Comparison of ENCODE assay signal across 14 cellular contexts in the genomic region with DNA sequence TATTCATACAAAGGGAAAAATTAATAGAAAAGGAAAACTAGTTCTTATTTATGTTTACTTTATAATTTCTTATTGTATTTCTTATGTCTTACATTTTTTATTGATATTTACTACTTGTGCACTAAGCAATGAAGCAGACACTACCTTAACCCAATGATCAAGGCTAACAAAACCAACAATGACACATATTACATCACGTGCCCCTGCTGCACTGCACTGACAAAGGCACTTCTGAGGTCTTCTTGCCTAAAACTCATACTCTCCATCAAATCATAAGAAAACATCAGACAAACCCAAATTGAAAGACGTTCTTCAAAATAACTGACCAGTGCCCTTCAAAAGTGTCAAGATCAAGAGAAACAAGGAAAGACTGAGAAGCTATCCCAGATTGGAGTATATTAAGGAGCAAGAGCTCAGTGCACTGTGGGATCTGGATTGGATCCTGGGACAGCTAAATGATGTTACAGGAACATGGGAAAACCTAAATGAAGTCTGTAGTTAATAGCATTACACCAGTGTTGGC.
DNase-seq lines count a peak whose midpoint lies in the region; ATAC-seq, FAIRE-seq and TF ChIP-seq lines count a peak whose summit lies in the region.
"Had no signal": no experiment of that assay in that cellular context is flagged by ENCODE, and none has a peak within 500 bp of the region (broad histone marks: within the 10 kb centered on the region; RNA-seq: fewer than 3 reads in every experiment).

No MANE protein-coding gene starts in this region.

- no peak for TF ChIP-seq CTCF in glutamatergic neuron (IDR thresholded peaks at IDR 0.05; ENCODE audit: partially characterized antibody, unreplicated experiment)

- H3K4me1 ChIP-seq in ACC112 (ENCODE audit: control insufficient read depth, insufficient read depth, low read length, unreplicated experiment) (peaks cover 24% of the 10 kb centered on the region), adipocyte (ENCODE audit: control insufficient read depth, insufficient read depth, low read length) (peaks cover 15% of the 10 kb centered on the region)
- H3K4me1 ChIP-seq: parathyroid adenoma, thyroid gland had no signal

- H3K36me3 Mint-ChIP-seq in glutamatergic neuron (ENCODE audit: unreplicated experiment): no peaks in the 10 kb centered on the region

- H3K9me3 Mint-ChIP-seq in glutamatergic neuron (ENCODE audit: unreplicated experiment): peaks cover 3% of the 10 kb centered on the region

- peak overlapping the region; percentile 64 for H3K9ac ChIP-seq in adipocyte (ENCODE audit: low read length)
- H3K9ac ChIP-seq: parathyroid adenoma had no signal

- no peaks in the 10 kb centered on the region for H3K9me3 ChIP-seq in adipocyte (ENCODE audit: control insufficient read depth, low read length)
- H3K9me3 ChIP-seq: thyroid gland had no signal

- no peaks in the 10 kb centered on the region for H3K27me3 ChIP-seq in ACC112 (ENCODE audit: insufficient read depth, low read length)
- no peaks in the 10 kb centered on the region for H3K27me3 ChIP-seq in adipocyte (replicated peaks; ENCODE audit: control insufficient read depth, insufficient read depth, low read length)
- H3K27me3 ChIP-seq: thyroid gland had no signal

- ATAC-seq in left colon: peak; percentile 9

- intact Hi-C loops in left colon (cut with DNase I, micrococcal nuclease): no loop called here

- no peak for FAIRE-seq in frontal cortex (lab: Jason Lieb, UNC)

- H3K27me3 Mint-ChIP-seq in glutamatergic neuron (ENCODE audit: unreplicated experiment): peaks cover 5% of the 10 kb centered on the region

- no peak overlapping the region for H2AFZ ChIP-seq in ACC112 (ENCODE audit: low read length, unreplicated experiment)
- H2AFZ ChIP-seq: parathyroid adenoma had no signal

- peaks cover 8% of the 10 kb centered on the region for H3K4me1 Mint-ChIP-seq in glutamatergic neuron (ENCODE audit: low read depth, unreplicated experiment)

- H3K36me3 ChIP-seq in ACC112 (ENCODE audit: insufficient read depth, low read length): no peaks in the 10 kb centered on the region
- no peaks in the 10 kb centered on the region for H3K36me3 ChIP-seq in adipocyte (ENCODE audit: control insufficient read depth, insufficient read depth, low read length, severe bottlenecking)
- H3K36me3 ChIP-seq: thyroid gland had no signal

- no peak overlapping the region for H3K27ac Mint-ChIP-seq in glutamatergic neuron (ENCODE audit: unreplicated experiment)

- no peaks in the 10 kb centered on the region for H3K79me2 ChIP-seq in ACC112 (ENCODE audit: control insufficient read depth, insufficient read depth, low read length, unreplicated experiment)
- H3K79me2 ChIP-seq: parathyroid adenoma had no signal

- peak overlapping the region; percentile 96 for H3K27ac ChIP-seq in ACC112 (ENCODE audit: low read depth, low read length)
- H3K27ac ChIP-seq: parathyroid adenoma, thyroid gland had no signal

- DNase-seq in OCI-M1 (lab: John Stamatoyannopoulos, UW) (peak; percentile 5), adipocyte (ENCODE audit: low read depth) (peak; percentile 18), left colon (no peak), frontal cortex (ENCODE audit: low spot score in 2 of 2) (no peak), glutamatergic neuron (no peak), Kasumi-1 (lab: John Stamatoyannopoulos, UW) (no peak), NCI-H748 (lab: John Stamatoyannopoulos, UW; ENCODE audit: unreplicated experiment) (no peak)
- DNase-seq: DMS 273 treated with DMSO at 0.1 percent for 48 hours, islet precursor cell, NCI-H2081, SIG-M5 had no signal

- H3K4me3 Mint-ChIP-seq in glutamatergic neuron (ENCODE audit: unreplicated experiment): no peak overlapping the region

- H3K4me3 ChIP-seq in ACC112 (ENCODE audit: low read depth, low read length) (no peak overlapping the region), adipocyte (ENCODE audit: low read length) (peak overlapping the region; percentile 11)
- H3K4me3 ChIP-seq: thyroid gland had no signal

Comparison
In these comparisons a context has a peak if more than half of its experiments do, and no peak if none do; other contexts are left out.
1. DNase-seq: peak in OCI-M1 (single experiment) and adipocyte (single experiment); none in left colon (0 of 2), frontal cortex (0 of 2), glutamatergic neuron (single experiment), Kasumi-1 (0 of 2) and NCI-H748 (single experiment).